ENCODE assay signal across 1 cellular context in genomic region chr1:86202552-86203340, GRCh38.
A peak's percentile ranks its signal among the peaks of the same experiment; 100 is the strongest.
TF ChIP-seq lines count a peak whose summit lies in the region.

No MANE protein-coding gene starts in this region.

TF ChIP-seq in H1, 55 proteins besides CTCF, POLR2A, EP300 and RAD21:
- no peak for TF ChIP-seq POU5F1 (IDR thresholded peaks at IDR 0.05; ENCODE audit: low read depth, low read length)
- TF ChIP-seq JUND (IDR thresholded peaks at IDR 0.05; ENCODE audit: low read length) = no peak
- 0 out of 2 replicates have a peak, but pooled peaks have one; percentile 26 for TF ChIP-seq MAFK (IDR thresholded peaks at IDR 0.05; ENCODE audit: low read depth, low read length)
- TF ChIP-seq JUN (IDR thresholded peaks at IDR 0.05; ENCODE audit: low read depth, low read length) = no peak
- TF ChIP-seq HDAC2 (IDR thresholded peaks at IDR 0.05; ENCODE audit: borderline replicate concordance in 1 of 2, low read depth in 2 of 2, low read length in 2 of 2) = no peak
- TF ChIP-seq NANOG (IDR thresholded peaks at IDR 0.05; ENCODE audit: insufficient read depth, low read depth, low read length, poor library complexity, severe bottlenecking) = no peak
- no peak for TF ChIP-seq SP4 (IDR thresholded peaks at IDR 0.05; ENCODE audit: low read length)
- no peak for TF ChIP-seq SP2 (IDR thresholded peaks at IDR 0.05; ENCODE audit: low read length)
